Comparison of ENCODE assay signal across 17 cellular contexts in the genomic region with DNA sequence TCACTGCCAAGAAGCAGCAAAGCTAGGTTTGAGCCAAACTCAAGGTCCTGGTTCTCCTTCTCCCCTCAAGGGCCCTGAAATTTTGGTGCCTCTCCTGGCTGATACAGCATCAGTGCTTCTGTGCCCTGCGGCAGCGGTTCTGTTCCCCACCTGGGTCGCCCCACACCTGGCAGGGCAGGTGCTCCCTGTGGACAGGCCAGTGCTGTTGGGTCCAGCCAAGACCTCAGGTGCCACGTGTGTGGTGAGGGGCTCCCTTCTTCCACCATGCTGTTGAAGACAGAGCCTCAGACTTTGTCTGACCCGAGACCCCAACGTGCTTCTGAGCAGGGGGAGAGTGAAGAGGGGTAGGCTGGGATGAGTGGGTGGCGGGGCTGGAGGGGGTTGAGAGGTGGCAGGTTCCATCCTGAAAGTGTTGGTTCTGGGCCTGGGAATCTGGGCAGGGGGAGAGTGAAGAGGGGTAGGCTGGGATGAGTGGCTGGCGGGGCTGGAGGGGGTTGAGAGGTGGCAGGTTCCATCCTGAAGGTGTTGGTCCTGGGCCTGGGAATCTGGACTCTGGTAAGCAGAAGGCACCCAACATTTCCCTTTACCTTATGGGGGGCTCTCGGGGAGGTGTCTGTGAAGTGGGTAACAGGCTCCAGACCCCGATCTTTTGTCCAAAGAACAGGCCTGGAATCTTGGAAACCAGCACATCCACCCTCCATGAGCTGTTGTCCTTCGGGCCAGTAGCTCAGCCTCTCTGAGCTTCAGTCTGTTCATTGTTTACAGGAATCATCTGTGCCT. TPM values are rescaled to one million over a fixed set of nuclear protein-coding genes. Genes with fewer than 3 reads are reported as not detected.
"Had no signal": no experiment of that assay in that cellular context is flagged by ENCODE, and none has a peak within 500 bp of the region (broad histone marks: within the 10 kb centered on the region; RNA-seq: fewer than 3 reads in every experiment).

No MANE protein-coding gene starts in this region.

- FAIRE-seq: kidney had no signal

- H3K36me3 ChIP-seq: tibial artery, uterus had no signal

- DNase-seq: activated CD4-positive, alpha-beta T cell treated with anti-CD3 and anti-CD28 coated beads, Interleukin-2, amount 10 ng/mL, durations not matched to agents 7 days and 5 days; activated CD8-positive, alpha-beta T cell treated with anti-CD3 and anti-CD28 coated beads, Interleukin-2, amount 10 ng/mL, durations not matched to agents 7 days and 5 days; activated naive CD4-positive, alpha-beta T cell treated with anti-CD3 and anti-CD28 coated beads for 36 hours; body of pancreas; caudate nucleus; foreskin fibroblast; hypothalamus; mammary epithelial cell; stimulated activated naive CD4-positive, alpha-beta T cell treated with Interleukin-2 at 50 U/mL for 16 hours; substantia nigra; uterus had no signal

- H3K4me3 Mint-ChIP-seq: activated CD4-positive, alpha-beta T cell treated with anti-CD3 and anti-CD28 coated beads, Interleukin-2, amount 10 ng/mL, durations not matched to agents 7 days and 5 days; activated CD8-positive, alpha-beta T cell treated with anti-CD3 and anti-CD28 coated beads, Interleukin-2, amount 10 ng/mL, durations not matched to agents 7 days and 5 days; activated naive CD4-positive, alpha-beta T cell treated with anti-CD3 and anti-CD28 coated beads for 36 hours; activated T-cell treated with anti-CD3 and anti-CD28 coated beads, Interleukin-2, amount 50 U/mL, for 24 hours had no signal

- H3K9me3 Mint-ChIP-seq: activated CD4-positive, alpha-beta T cell treated with anti-CD3 and anti-CD28 coated beads, Interleukin-2, amount 10 ng/mL, durations not matched to agents 7 days and 5 days; activated naive CD4-positive, alpha-beta T cell treated with anti-CD3 and anti-CD28 coated beads for 36 hours; activated T-cell treated with anti-CD3 and anti-CD28 coated beads, Interleukin-2, amount 50 U/mL, for 24 hours had no signal

- H3K9me3 ChIP-seq: body of pancreas, tibial artery, uterus had no signal

- H3K27ac Mint-ChIP-seq: activated CD4-positive, alpha-beta T cell treated with anti-CD3 and anti-CD28 coated beads, Interleukin-2, amount 10 ng/mL, durations not matched to agents 7 days and 5 days; activated CD8-positive, alpha-beta T cell treated with anti-CD3 and anti-CD28 coated beads, Interleukin-2, amount 10 ng/mL, durations not matched to agents 7 days and 5 days; activated naive CD4-positive, alpha-beta T cell treated with anti-CD3 and anti-CD28 coated beads for 36 hours; activated T-cell treated with anti-CD3 and anti-CD28 coated beads, Interleukin-2, amount 50 U/mL, for 24 hours had no signal

- ATAC-seq: activated CD8-positive, alpha-beta T cell treated with anti-CD3 and anti-CD28 coated beads, Interleukin-2, amount 10 ng/mL, durations not matched to agents 7 days and 5 days; body of pancreas; left lobe of liver had no signal

- H3K27ac ChIP-seq: body of pancreas, epithelial cell of prostate, tibial artery, uterus had no signal

- H3K4me3 ChIP-seq: body of pancreas, tibial artery, uterus had no signal

RNA-seq across cellular contexts. Expression of gene PLEKHG4B, which starts 2.3 kb away (rescaled TPM):
- total RNA-seq: activated CD8-positive, alpha-beta T cell treated with anti-CD3 and anti-CD28 coated beads, Interleukin-2, amount 10 ng/mL, durations not matched to agents 7 days and 5 days; activated naive CD4-positive, alpha-beta T cell treated with anti-CD3 and anti-CD28 coated beads for 36 hours; dermis microvascular lymphatic vessel endothelial cell had no signal
